ENCODE assay signal across 2 cellular contexts in the genomic region with DNA sequence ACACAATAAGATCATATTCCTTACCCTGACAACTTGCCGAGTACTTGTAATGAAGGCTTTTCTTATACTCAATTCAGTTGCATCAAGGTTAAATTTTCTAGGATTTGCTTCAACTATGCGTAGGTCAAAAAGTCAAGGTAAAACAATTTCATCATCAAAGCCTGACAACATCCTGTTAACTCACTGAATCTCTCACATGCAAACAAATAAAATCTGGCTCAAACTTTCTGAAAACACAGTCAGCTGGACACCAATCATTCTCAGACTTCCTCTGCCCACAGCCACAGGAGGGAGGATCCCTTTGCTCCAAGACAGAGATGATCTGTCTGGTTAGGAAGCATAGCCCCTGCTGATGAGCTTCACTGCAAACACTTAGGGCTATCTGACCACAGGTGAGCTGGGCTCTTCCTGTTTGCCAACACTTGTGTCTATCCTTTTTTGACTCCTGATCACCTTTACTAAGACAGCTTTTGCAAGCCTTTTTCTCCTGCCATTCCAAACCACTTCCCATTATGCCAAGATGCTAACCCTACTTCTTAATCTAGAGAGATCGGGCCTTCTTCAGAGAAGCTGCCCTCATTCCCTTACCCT.
TF ChIP-seq lines count a peak whose summit lies in the region.

No MANE protein-coding gene starts in this region.

TF ChIP-seq in A549, 52 proteins besides CTCF, POLR2A, EP300 and RAD21:
- TF ChIP-seq, protein P1, sequence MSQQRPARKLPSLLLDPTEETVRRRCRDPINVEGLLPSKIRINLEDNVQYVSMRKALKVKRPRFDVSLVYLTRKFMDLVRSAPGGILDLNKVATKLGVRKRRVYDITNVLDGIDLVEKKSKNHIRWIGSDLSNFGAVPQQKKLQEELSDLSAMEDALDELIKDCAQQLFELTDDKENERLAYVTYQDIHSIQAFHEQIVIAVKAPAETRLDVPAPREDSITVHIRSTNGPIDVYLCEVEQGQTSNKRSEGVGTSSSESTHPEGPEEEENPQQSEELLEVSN (IDR thresholded peaks at IDR 0.05; ENCODE audit: borderline replicate concordance, low read depth), result no peak
- TF ChIP-seq ZFP36 (IDR thresholded peaks at IDR 0.05; ENCODE audit: borderline replicate concordance, partially characterized antibody), result peak; percentile 65

TF ChIP-seq in HepG2, 621 proteins besides CTCF, POLR2A, EP300 and RAD21 (continues in another document):
- no peak for TF ChIP-seq ZSCAN20 (CRISPR knock-in tag; IDR thresholded peaks at IDR 0.05; ENCODE audit: borderline replicate concordance)
- peak; percentile 56; the same call in 1 of the 2 replicates for TF ChIP-seq TFAP4 (IDR thresholded peaks at IDR 0.05; ENCODE audit: borderline replicate concordance, low read depth)
- no peak for TF ChIP-seq AGO2 (optimal IDR thresholded peaks at IDR 0.05; ENCODE audit: low read depth, low read length)
- TF ChIP-seq CBX5 (CRISPR knock-in tag; IDR thresholded peaks at IDR 0.05; ENCODE audit: borderline replicate concordance), result peak; percentile 63; the same call in 1 of the 2 replicates
- TF ChIP-seq ZNF883 (CRISPR knock-in tag; IDR thresholded peaks at IDR 0.05; ENCODE audit: not compliant biosample characterization), result no peak
- peak; percentile 96 for TF ChIP-seq GFI1 (CRISPR knock-in tag; IDR thresholded peaks at IDR 0.05; ENCODE audit: borderline replicate concordance)
- peak; percentile 78 for TF ChIP-seq ZFP36 (IDR thresholded peaks at IDR 0.05; ENCODE audit: borderline replicate concordance, low read depth, low read length, partially characterized antibody)
- TF ChIP-seq, protein P2, sequence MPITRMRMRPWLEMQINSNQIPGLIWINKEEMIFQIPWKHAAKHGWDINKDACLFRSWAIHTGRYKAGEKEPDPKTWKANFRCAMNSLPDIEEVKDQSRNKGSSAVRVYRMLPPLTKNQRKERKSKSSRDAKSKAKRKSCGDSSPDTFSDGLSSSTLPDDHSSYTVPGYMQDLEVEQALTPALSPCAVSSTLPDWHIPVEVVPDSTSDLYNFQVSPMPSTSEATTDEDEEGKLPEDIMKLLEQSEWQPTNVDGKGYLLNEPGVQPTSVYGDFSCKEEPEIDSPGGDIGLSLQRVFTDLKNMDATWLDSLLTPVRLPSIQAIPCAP (CRISPR knock-in tag; IDR thresholded peaks at IDR 0.05; ENCODE audit: low read depth), result no peak
- peak; percentile 27; the same call in 1 of the 2 replicates for TF ChIP-seq CEBPB (IDR thresholded peaks at IDR 0.05; ENCODE audit: borderline replicate concordance, low read depth, low read length)
- no peak for TF ChIP-seq YEATS4 (CRISPR knock-in tag; IDR thresholded peaks at IDR 0.05; ENCODE audit: borderline replicate concordance)
- TF ChIP-seq ZNF207 (IDR thresholded peaks at IDR 0.05; ENCODE audit: borderline replicate concordance), result no peak
- TF ChIP-seq ZNF709 (CRISPR knock-in tag; IDR thresholded peaks at IDR 0.05), result no peak
- peak; percentile 100 for TF ChIP-seq ZNF7 (CRISPR knock-in tag; IDR thresholded peaks at IDR 0.05)
- no peak for TF ChIP-seq ZNF143 (CRISPR knock-in tag; IDR thresholded peaks at IDR 0.05)
- no peak for TF ChIP-seq KIAA2018 (CRISPR knock-in tag; IDR thresholded peaks at IDR 0.05; ENCODE audit: borderline replicate concordance)
- 0 out of 2 replicates have a peak, but pooled peaks have one; percentile 40 for TF ChIP-seq NR2F2 (IDR thresholded peaks at IDR 0.05; ENCODE audit: borderline replicate concordance, low read depth)
- peak; percentile 48; the same call in 1 of the 2 replicates for TF ChIP-seq ETV5 (CRISPR knock-in tag; IDR thresholded peaks at IDR 0.05; ENCODE audit: borderline replicate concordance)
- TF ChIP-seq NCOA2 (CRISPR knock-in tag; IDR thresholded peaks at IDR 0.05), result peak; percentile 46; the same call in 1 of the 2 replicates
- TF ChIP-seq NR2F1 (CRISPR knock-in tag; IDR thresholded peaks at IDR 0.05), result peak in 1 of 2 experiments; percentile 76; a peak in 2 of 4 replicates
- no peak for TF ChIP-seq MAZ (IDR thresholded peaks at IDR 0.05; ENCODE audit: borderline replicate concordance, low read depth, low read length)
- no peak for TF ChIP-seq MAZ (CRISPR knock-in tag; IDR thresholded peaks at IDR 0.05; ENCODE audit: low read depth)
- TF ChIP-seq RXRB (CRISPR knock-in tag; IDR thresholded peaks at IDR 0.05; ENCODE audit: borderline replicate concordance), result peak; percentile 51; the same call in 1 of the 2 replicates
- no peak for TF ChIP-seq ZNF343 (CRISPR knock-in tag; IDR thresholded peaks at IDR 0.05)
- TF ChIP-seq SAP130 (CRISPR knock-in tag; IDR thresholded peaks at IDR 0.05; ENCODE audit: low read depth), result peak; percentile 38; the same call in 1 of the 2 replicates
- TF ChIP-seq ZFAT (CRISPR knock-in tag; conservative IDR thresholded peaks at IDR 0.05), result no peak
- TF ChIP-seq FOSL2 (CRISPR knock-in tag; IDR thresholded peaks at IDR 0.05), result 0 out of 2 replicates have a peak, but pooled peaks have one; percentile 16
- TF ChIP-seq, protein P3, sequence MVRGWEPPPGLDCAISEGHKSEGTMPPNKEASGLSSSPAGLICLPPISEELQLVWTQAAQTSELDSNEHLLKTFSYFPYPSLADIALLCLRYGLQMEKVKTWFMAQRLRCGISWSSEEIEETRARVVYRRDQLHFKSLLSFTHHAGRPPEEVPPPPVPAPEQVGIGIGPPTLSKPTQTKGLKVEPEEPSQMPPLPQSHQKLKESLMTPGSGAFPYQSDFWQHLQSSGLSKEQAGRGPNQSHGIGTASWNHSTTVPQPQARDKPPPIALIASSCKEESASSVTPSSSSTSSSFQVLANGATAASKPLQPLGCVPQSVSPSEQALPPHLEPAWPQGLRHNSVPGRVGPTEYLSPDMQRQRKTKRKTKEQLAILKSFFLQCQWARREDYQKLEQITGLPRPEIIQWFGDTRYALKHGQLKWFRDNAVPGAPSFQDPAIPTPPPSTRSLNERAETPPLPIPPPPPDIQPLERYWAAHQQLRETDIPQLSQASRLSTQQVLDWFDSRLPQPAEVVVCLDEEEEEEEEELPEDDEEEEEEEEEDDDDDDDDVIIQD (CRISPR knock-in tag; IDR thresholded peaks at IDR 0.05; ENCODE audit: low read depth), result peak; percentile 26; the same call in 1 of the 2 replicates
- no peak for TF ChIP-seq HOXA5 (CRISPR knock-in tag; IDR thresholded peaks at IDR 0.05)
- TF ChIP-seq GABPB1 (CRISPR knock-in tag; IDR thresholded peaks at IDR 0.05), result peak; percentile 20; the same call in 1 of the 2 replicates
- peak; percentile 81 for TF ChIP-seq HMG20B (CRISPR knock-in tag; conservative IDR thresholded peaks at IDR 0.05)
- peak; percentile 90 for TF ChIP-seq RARA (CRISPR knock-in tag; IDR thresholded peaks at IDR 0.05)
- no peak for TF ChIP-seq SNAPC5 (CRISPR knock-in tag; IDR thresholded peaks at IDR 0.05; ENCODE audit: borderline replicate concordance)
- TF ChIP-seq, protein P4, sequence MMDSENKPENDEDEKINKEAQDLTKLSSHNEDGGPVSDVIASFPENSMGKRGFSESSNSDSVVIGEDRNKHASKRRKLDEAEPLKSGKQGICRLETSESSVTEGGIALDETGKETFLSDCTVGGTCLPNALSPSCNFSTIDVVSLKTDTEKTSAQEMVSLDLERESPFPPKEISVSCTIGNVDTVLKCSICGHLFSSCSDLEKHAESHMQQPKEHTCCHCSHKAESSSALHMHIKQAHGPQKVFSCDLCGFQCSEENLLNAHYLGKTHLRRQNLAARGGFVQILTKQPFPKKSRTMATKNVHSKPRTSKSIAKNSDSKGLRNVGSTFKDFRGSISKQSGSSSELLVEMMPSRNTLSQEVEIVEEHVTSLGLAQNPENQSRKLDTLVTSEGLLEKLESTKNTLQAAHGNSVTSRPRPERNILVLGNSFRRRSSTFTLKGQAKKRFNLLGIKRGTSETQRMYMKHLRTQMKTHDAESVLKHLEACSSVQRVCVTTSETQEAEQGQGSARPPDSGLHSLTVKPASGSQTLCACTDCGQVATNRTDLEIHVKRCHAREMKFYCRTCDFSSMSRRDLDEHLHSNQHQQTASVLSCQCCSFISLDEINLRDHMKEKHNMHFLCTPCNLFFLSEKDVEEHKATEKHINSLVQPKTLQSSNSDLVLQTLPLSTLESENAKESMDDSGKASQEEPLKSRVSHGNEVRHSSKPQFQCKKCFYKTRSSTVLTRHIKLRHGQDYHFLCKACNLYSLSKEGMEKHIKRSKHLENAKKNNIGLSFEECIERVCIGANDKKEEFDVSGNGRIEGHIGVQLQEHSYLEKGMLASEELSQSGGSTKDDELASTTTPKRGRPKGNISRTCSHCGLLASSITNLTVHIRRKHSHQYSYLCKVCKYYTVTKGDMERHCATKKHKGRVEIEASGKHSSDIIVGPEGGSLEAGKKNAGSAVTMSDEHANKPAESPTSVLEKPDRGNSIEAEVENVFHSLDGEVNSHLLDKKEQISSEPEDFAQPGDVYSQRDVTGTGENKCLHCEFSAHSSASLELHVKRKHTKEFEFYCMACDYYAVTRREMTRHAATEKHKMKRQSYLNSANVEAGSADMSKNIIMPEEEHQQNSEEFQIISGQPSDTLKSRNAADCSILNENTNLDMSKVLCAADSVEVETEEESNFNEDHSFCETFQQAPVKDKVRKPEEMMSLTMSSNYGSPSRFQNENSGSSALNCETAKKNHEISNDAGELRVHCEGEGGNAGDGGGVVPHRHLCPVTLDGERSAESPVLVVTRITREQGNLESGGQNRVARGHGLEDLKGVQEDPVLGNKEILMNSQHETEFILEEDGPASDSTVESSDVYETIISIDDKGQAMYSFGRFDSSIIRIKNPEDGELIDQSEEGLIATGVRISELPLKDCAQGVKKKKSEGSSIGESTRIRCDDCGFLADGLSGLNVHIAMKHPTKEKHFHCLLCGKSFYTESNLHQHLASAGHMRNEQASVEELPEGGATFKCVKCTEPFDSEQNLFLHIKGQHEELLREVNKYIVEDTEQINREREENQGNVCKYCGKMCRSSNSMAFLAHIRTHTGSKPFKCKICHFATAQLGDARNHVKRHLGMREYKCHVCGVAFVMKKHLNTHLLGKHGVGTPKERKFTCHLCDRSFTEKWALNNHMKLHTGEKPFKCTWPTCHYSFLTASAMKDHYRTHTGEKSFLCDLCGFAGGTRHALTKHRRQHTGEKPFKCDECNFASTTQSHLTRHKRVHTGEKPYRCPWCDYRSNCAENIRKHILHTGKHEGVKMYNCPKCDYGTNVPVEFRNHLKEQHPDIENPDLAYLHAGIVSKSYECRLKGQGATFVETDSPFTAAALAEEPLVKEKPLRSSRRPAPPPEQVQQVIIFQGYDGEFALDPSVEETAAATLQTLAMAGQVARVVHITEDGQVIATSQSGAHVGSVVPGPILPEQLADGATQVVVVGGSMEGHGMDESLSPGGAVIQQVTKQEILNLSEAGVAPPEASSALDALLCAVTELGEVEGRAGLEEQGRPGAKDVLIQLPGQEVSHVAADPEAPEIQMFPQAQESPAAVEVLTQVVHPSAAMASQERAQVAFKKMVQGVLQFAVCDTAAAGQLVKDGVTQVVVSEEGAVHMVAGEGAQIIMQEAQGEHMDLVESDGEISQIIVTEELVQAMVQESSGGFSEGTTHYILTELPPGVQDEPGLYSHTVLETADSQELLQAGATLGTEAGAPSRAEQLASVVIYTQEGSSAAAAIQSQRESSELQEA (CRISPR knock-in tag; IDR thresholded peaks at IDR 0.05; ENCODE audit: not compliant biosample characterization), result no peak
- TF ChIP-seq FOXK1 (CRISPR knock-in tag; IDR thresholded peaks at IDR 0.05; ENCODE audit: borderline replicate concordance, low read depth), result 0 out of 2 replicates have a peak, but pooled peaks have one; percentile 26
